In genomic region chr2:73176881-73177644, GRCh38 we compare ENCODE assay signal across 1 cellular context.
TF ChIP-seq lines count a peak whose summit lies in the region.

No MANE protein-coding gene starts in this region.

TF ChIP-seq in HepG2, 621 proteins besides CTCF, POLR2A, EP300 and RAD21 (continued from another document and continues in another):
- no peak for TF ChIP-seq KIAA2018 (CRISPR knock-in tag; IDR thresholded peaks at IDR 0.05; ENCODE audit: borderline replicate concordance)
- peak; percentile 33; the same call in 1 of the 2 replicates for TF ChIP-seq RARA (CRISPR knock-in tag; IDR thresholded peaks at IDR 0.05)
- TF ChIP-seq SKIL (CRISPR knock-in tag; IDR thresholded peaks at IDR 0.05; ENCODE audit: borderline replicate concordance): no peak
- peak; percentile 48; the same call in 1 of the 2 replicates for TF ChIP-seq ZNF274 (CRISPR knock-in tag; IDR thresholded peaks at IDR 0.05)
- TF ChIP-seq ZNF619 (CRISPR knock-in tag; IDR thresholded peaks at IDR 0.05): peak; percentile 66; the same call in 1 of the 2 replicates
- no peak for TF ChIP-seq ZBTB37 (CRISPR knock-in tag; IDR thresholded peaks at IDR 0.05)
- TF ChIP-seq ZNF280B (CRISPR knock-in tag; IDR thresholded peaks at IDR 0.05; ENCODE audit: borderline replicate concordance): no peak; the same call in none of the 2 replicates
- no peak for TF ChIP-seq TBL1XR1 (IDR thresholded peaks at IDR 0.05; ENCODE audit: borderline replicate concordance, low read length, partially characterized antibody)
- peak; percentile 61; the same call in 1 of the 2 replicates for TF ChIP-seq ARNTL (CRISPR knock-in tag; IDR thresholded peaks at IDR 0.05)
- peak; percentile 72 for TF ChIP-seq DMAP1 (CRISPR knock-in tag; IDR thresholded peaks at IDR 0.05)
- TF ChIP-seq MAFF (IDR thresholded peaks at IDR 0.05; ENCODE audit: low read depth, low read length): no peak
- no peak for TF ChIP-seq ZNF256 (CRISPR knock-in tag; conservative IDR thresholded peaks at IDR 0.05)
- TF ChIP-seq PHF5A (CRISPR knock-in tag; IDR thresholded peaks at IDR 0.05; ENCODE audit: low read depth, unreplicated experiment): peak; percentile 64
- no peak for TF ChIP-seq NFIB (CRISPR knock-in tag; IDR thresholded peaks at IDR 0.05; ENCODE audit: borderline replicate concordance)
- no peak for TF ChIP-seq SKI (IDR thresholded peaks at IDR 0.05; ENCODE audit: partially characterized antibody)
- peak; percentile 67 for TF ChIP-seq ARID5B (CRISPR knock-in tag; IDR thresholded peaks at IDR 0.05)
- peak; percentile 34; the same call in 1 of the 2 replicates for TF ChIP-seq MIXL1 (CRISPR knock-in tag; IDR thresholded peaks at IDR 0.05)
- peak; percentile 93 for TF ChIP-seq ZNF580 (CRISPR knock-in tag; IDR thresholded peaks at IDR 0.05; ENCODE audit: borderline replicate concordance, low read depth)
- peak; percentile 85 for TF ChIP-seq RNF2 (conservative IDR thresholded peaks at IDR 0.05; ENCODE audit: low read depth)
- TF ChIP-seq ZBTB1 (CRISPR knock-in tag; IDR thresholded peaks at IDR 0.05; ENCODE audit: borderline replicate concordance): no peak
- no peak for TF ChIP-seq AFF4 (CRISPR knock-in tag; IDR thresholded peaks at IDR 0.05)
- no peak for TF ChIP-seq NONO (IDR thresholded peaks at IDR 0.05)
- peak; percentile 90 for TF ChIP-seq NONO (CRISPR knock-in tag; conservative IDR thresholded peaks at IDR 0.05)
- peak; percentile 80; the same call in 1 of the 2 replicates for TF ChIP-seq KAT7 (CRISPR knock-in tag; IDR thresholded peaks at IDR 0.05; ENCODE audit: borderline replicate concordance)
- peak; percentile 80 for TF ChIP-seq ZNF768 (CRISPR knock-in tag; IDR thresholded peaks at IDR 0.05)
- TF ChIP-seq ZNF225 (CRISPR knock-in tag; IDR thresholded peaks at IDR 0.05): peak; percentile 64; the same call in 1 of the 2 replicates
- TF ChIP-seq MEF2D (CRISPR knock-in tag; IDR thresholded peaks at IDR 0.05): no peak; the same call in 1 of the 2 replicates
- TF ChIP-seq SP1 (IDR thresholded peaks at IDR 0.05): no peak
- TF ChIP-seq SP1 (CRISPR knock-in tag; IDR thresholded peaks at IDR 0.05): peak; percentile 69; the same call in 1 of the 2 replicates
- peak; percentile 97 for TF ChIP-seq KDM2A (CRISPR knock-in tag; IDR thresholded peaks at IDR 0.05; ENCODE audit: borderline replicate concordance, low read depth)
- no peak for TF ChIP-seq RFX3 (CRISPR knock-in tag; IDR thresholded peaks at IDR 0.05)
- peak; percentile 46; the same call in 1 of the 2 replicates for TF ChIP-seq SOX5 (CRISPR knock-in tag; IDR thresholded peaks at IDR 0.05; ENCODE audit: borderline replicate concordance)
- no peak for TF ChIP-seq ELK4 (CRISPR knock-in tag; IDR thresholded peaks at IDR 0.05; ENCODE audit: borderline replicate concordance)
- TF ChIP-seq GPN1 (CRISPR knock-in tag; IDR thresholded peaks at IDR 0.05; ENCODE audit: borderline replicate concordance): no peak
- no peak for TF ChIP-seq NR2F6 (IDR thresholded peaks at IDR 0.05)
- TF ChIP-seq NR2F6 (CRISPR knock-in tag; IDR thresholded peaks at IDR 0.05): peak; percentile 50; the same call in 1 of the 2 replicates
- no peak for TF ChIP-seq HOXA7 (CRISPR knock-in tag; IDR thresholded peaks at IDR 0.05)
- TF ChIP-seq FOSL2 (CRISPR knock-in tag; IDR thresholded peaks at IDR 0.05): no peak; the same call in 1 of the 2 replicates
